12 cellular contexts compared by ENCODE assay signal in the genomic region with DNA sequence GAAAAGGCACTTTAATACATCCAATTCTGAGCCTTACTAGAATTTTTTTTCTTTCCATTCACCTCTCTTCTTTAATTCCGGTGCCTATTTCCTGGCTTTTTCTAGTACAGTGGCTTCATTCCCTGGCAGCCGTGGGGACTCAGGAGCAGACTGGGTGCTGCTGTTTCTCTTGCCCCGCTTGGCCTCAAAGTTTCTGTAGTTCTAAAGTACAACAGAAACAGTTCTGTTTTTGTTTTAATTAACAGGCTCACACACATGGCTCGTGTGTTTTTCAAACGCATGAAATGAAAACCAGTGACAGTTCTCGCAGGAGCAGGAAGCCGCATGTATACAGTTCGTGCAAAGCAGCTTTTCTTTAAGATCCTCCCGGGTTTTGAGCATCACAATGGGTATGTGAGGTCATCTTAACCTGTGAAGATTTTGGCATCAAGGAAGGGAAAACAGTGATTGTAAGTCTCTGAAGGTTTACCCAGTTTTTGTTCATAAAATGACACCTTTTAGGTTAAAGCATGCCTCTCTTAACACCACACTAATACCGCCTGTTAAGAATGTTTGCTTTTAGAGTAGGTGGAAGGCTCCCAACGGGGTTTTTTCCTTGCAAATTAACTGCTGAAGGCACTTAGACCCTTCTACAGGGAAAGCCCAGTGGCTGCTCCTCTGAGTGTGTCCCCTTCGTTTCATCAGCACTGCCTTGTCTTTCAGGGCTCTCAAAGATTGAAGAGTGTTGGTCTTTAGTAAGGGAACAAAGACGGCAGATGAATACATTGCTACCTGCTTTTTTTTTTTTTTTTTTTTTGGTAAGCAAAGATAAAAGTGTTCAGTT. TPM values are rescaled to one million over a fixed set of nuclear protein-coding genes. Genes with fewer than 3 reads are reported as not detected.
DNase-seq lines count a peak whose midpoint lies in the region; ATAC-seq, FAIRE-seq and TF ChIP-seq lines count a peak whose summit lies in the region.
"Had no signal": no experiment of that assay in that cellular context is flagged by ENCODE, and none has a peak within 500 bp of the region (broad histone marks: within the 10 kb centered on the region; RNA-seq: fewer than 3 reads in every experiment).

No MANE protein-coding gene starts in this region.

- H3K27me3 Mint-ChIP-seq in H9 (ENCODE audit: low read depth) = no peaks in the 10 kb centered on the region; the same call in 1 of the 2 replicates
- H3K27me3 Mint-ChIP-seq in activated T-cell treated with anti-CD3 and anti-CD28 coated beads, Interleukin-2, amount 50 U/mL, for 72 hours (ENCODE audit: low read depth) = peaks cover 28% of the 10 kb centered on the region

- H2BK20ac ChIP-seq in H9 (ENCODE audit: low read depth, low read length, poor library complexity, severe bottlenecking) = no peak overlapping the region

- H3K27ac ChIP-seq in A549 (peak overlapping the region; percentile 70 to 86), H9 (ENCODE audit: insufficient read length, low read depth, low read length) (peak overlapping the region; percentile 17), muscle layer of duodenum (ENCODE audit: low read length) (peak overlapping the region; percentile 67)

- H4K8ac ChIP-seq in H9 (replicated peaks; ENCODE audit: insufficient read length, low read depth, low read length) = no peak overlapping the region

- no peak for TF ChIP-seq EP300 in A549 (IDR thresholded peaks at IDR 0.05)

- H3K9me3 ChIP-seq in A549 (no peaks in the 10 kb centered on the region), H9 (ENCODE audit: control insufficient read depth, low read depth, low read length) (no peaks in the 10 kb centered on the region), muscle layer of duodenum (ENCODE audit: control insufficient read depth in 1 of 2, low read length in 2 of 2) (no peaks in the 10 kb centered on the region)

- no peak overlapping the region for H2BK12ac ChIP-seq in H9 (ENCODE audit: insufficient read length, low read depth, low read length)

- H3K4me1 ChIP-seq in A549 (peaks cover 46% of the 10 kb centered on the region), H9 (ENCODE audit: insufficient read depth, low read length) (peaks cover 3% of the 10 kb centered on the region), muscle layer of duodenum (ENCODE audit: control insufficient read depth in 1 of 2, insufficient read depth in 2 of 2, low read length in 2 of 2) (peaks cover 0 to 10% of the 10 kb centered on the region in 2 donors)

- no peaks in the 10 kb centered on the region for H4K20me1 ChIP-seq in H9 (ENCODE audit: control insufficient read depth, insufficient read depth, insufficient read length)

- no peak overlapping the region for H4K5ac ChIP-seq in H9 (ENCODE audit: insufficient read length, low read depth, low read length)

- H3K36me3 Mint-ChIP-seq in H9 (ENCODE audit: insufficient read depth in 1 of 3, low read depth in 3 of 3) = peaks cover 10 to 21% (median 18%) of the 10 kb centered on the region in 3 experiments; a peak in 6 of 7 replicates
- no peaks in the 10 kb centered on the region for H3K36me3 Mint-ChIP-seq in activated T-cell treated with anti-CD3 and anti-CD28 coated beads, Interleukin-2, amount 50 U/mL, for 72 hours (ENCODE audit: insufficient read depth in 2 of 2)

- H3K4me1 Mint-ChIP-seq in H9 = peaks cover 24 to 33% of the 10 kb centered on the region in 2 experiments
- no peaks in the 10 kb centered on the region for H3K4me1 Mint-ChIP-seq in activated T-cell treated with anti-CD3 and anti-CD28 coated beads, Interleukin-2, amount 50 U/mL, for 72 hours (ENCODE audit: low read depth)

- no peak overlapping the region for H3K9ac ChIP-seq in H9 (ENCODE audit: extremely low read depth, insufficient read length, low read length)

- peak overlapping the region; percentile 79 to 92 (median 90) for H3K27ac Mint-ChIP-seq in H9
- no peak overlapping the region for H3K27ac Mint-ChIP-seq in activated T-cell treated with anti-CD3 and anti-CD28 coated beads, Interleukin-2, amount 50 U/mL, for 72 hours

- CTCF ChIA-PET in A549 (lab: Yijun Ruan, JAX) = no interaction called here

- H3K18ac ChIP-seq in H9 (ENCODE audit: insufficient read length, low read depth, low read length) = no peak overlapping the region

- H3K4me3 ChIP-seq in A549 (no peak overlapping the region), astrocyte of the spinal cord (ENCODE audit: low read depth, low read length) (peak overlapping the region; percentile 0), muscle layer of duodenum (ENCODE audit: low read depth in 1 of 2, low read length in 2 of 2) (peak overlapping the region; percentile 21 to 50)

- no peaks in the 10 kb centered on the region for H3K79me1 ChIP-seq in H9 (ENCODE audit: insufficient read depth, low read depth, low read length, poor library complexity, severe bottlenecking)

- H2BK120ac ChIP-seq in H9 (ENCODE audit: low read depth, low read length, poor library complexity, severe bottlenecking) = no peak overlapping the region

- in situ Hi-C loops in astrocyte of the spinal cord (cut with HindIII; ENCODE audit: low sequenced_read_pairs) = no loop called here

- no peak overlapping the region for H3T11ph ChIP-seq in H9 (ENCODE audit: low read length)

- peak in 1 of 2 experiments; percentile 13; a peak in 3 of 6 replicates for ATAC-seq in A549
- ATAC-seq in activated T-cell treated with anti-CD3 and anti-CD28 coated beads, Interleukin-2, amount 50 U/mL, for 72 hours (replicated peaks in 1 of 2) = no peak
- ATAC-seq: esophagus mucosa had no signal

- POLR2A ChIA-PET in A549 (lab: Yijun Ruan, JAX) = no interaction called here

- FAIRE-seq in A549 (lab: Jason Lieb, UNC) = no peak

- no peak overlapping the region for H2AFZ ChIP-seq in H9 (ENCODE audit: low read length)

- no peak for TF ChIP-seq POLR2A in A549 (IDR thresholded peaks at IDR 0.05; ENCODE audit: low read length)

- H3K27me3 ChIP-seq in H9 (ENCODE audit: insufficient read depth, low read length) (no peaks in the 10 kb centered on the region), muscle layer of duodenum (ENCODE audit: low read depth, low read length) (no peaks in the 10 kb centered on the region)

- no peak overlapping the region for H3K4ac ChIP-seq in H9 (ENCODE audit: low read depth, low read length)

- H3K4me2 ChIP-seq in A549 (peak overlapping the region; percentile 56), H9 (ENCODE audit: insufficient read depth, insufficient read length, low read length) (peak overlapping the region; percentile 72)

- no peak overlapping the region for H2AK5ac ChIP-seq in H9 (ENCODE audit: insufficient read length, low read length)

- no peak for TF ChIP-seq RAD21 in A549 (conservative IDR thresholded peaks at IDR 0.05 in 1 of 2, IDR thresholded peaks at IDR 0.05 in 1 of 2)

- no peak overlapping the region for H3K14ac ChIP-seq in H9 (ENCODE audit: insufficient read depth, low read length)

- WGBS in A549 (ENCODE audit: missing lambda C conversion rate) = 61% methylated on average over 13 of the region's 13 CpGs
- WGBS in H9 (ENCODE audit: extremely low coverage, insufficient read length, low lambda C conversion rate) = no CpG with 5 or more reads among the region's 13 CpGs

- no peak for TF ChIP-seq CTCF in A549 (IDR thresholded peaks at IDR 0.05)
- no peak for TF ChIP-seq CTCF in H9 (conservative IDR thresholded peaks at IDR 0.05)
- no peak for TF ChIP-seq CTCF in astrocyte of the spinal cord (IDR thresholded peaks at IDR 0.05; ENCODE audit: low read depth, low read length)

- H3K9me3 Mint-ChIP-seq in H9 = no peaks in the 10 kb centered on the region
- no peaks in the 10 kb centered on the region for H3K9me3 Mint-ChIP-seq in activated T-cell treated with anti-CD3 and anti-CD28 coated beads, Interleukin-2, amount 50 U/mL, for 72 hours

- no peaks in the 10 kb centered on the region for H3K36me3 ChIP-seq in muscle layer of duodenum (ENCODE audit: control insufficient read depth in 1 of 2, insufficient read depth in 2 of 2, low read length in 2 of 2)

- no peak overlapping the region for H4K91ac ChIP-seq in H9 (ENCODE audit: insufficient read length, low read depth, low read length)

- peaks cover 8% of the 10 kb centered on the region for H3K23me2 ChIP-seq in H9 (ENCODE audit: insufficient read length, low read depth, low read length, poor library complexity, severe bottlenecking)

- H3K4me3 Mint-ChIP-seq in H9 = no peak overlapping the region; a peak in 2 of 5 replicates
- H3K4me3 Mint-ChIP-seq in activated T-cell treated with anti-CD3 and anti-CD28 coated beads, Interleukin-2, amount 50 U/mL, for 72 hours = no peak overlapping the region

- DNase-seq in A549 (ENCODE audit: low read depth in 1 of 2, low spot score in 1 of 2) (no peak), H9 (no peak), astrocyte of the spinal cord (ENCODE audit: low read depth, low spot score) (peak; percentile 40), SW 1271 (lab: John Stamatoyannopoulos, UW) (no peak), DMS153 (lab: John Stamatoyannopoulos, UW) (no peak), activated gamma-delta T cell (lab: John Stamatoyannopoulos, UW) (no peak)
- DNase-seq in activated T-cell treated with anti-CD3 and anti-CD28 coated beads, Interleukin-2, amount 50 U/mL, for 72 hours = no peak
- DNase-seq: NCI-H1092; SHP77 treated with DMSO at 0.1 percent for 48 hours; stimulated activated naive CD4-positive, alpha-beta T cell had no signal

- H3K79me2 ChIP-seq in H9 (ENCODE audit: insufficient read depth, low read length) = peaks cover 32% of the 10 kb centered on the region; the same call in 1 of the 2 replicates

- H2BK15ac ChIP-seq in H9 (ENCODE audit: low read depth, low read length) = no peak overlapping the region

- no peak overlapping the region for H2BK5ac ChIP-seq in H9 (ENCODE audit: insufficient read length, low read length)

- no peak overlapping the region for H3K56ac ChIP-seq in H9 (ENCODE audit: insufficient read length, low read depth, low read length)

- H3K23ac ChIP-seq in H9 (ENCODE audit: insufficient read length, low read depth, low read length) = no peak overlapping the region

RNA-seq across cellular contexts. Expression of gene FZD7, which starts 5.8 kb away (rescaled TPM):
- polyA plus RNA-seq in A549 (2011; rRNA removed) (5.3 and 5.5 TPM in 2 replicates), A549 (2017; fragmentation: RNase III; extraction: RNeasy Plus Mini Kit Qiagen cat#74134 plus additional on column Dnase treatment) (4.9 to 7.1 TPM (median 6.7 TPM) in 3 replicates)
- 3.4 and 5.3 TPM in 2 replicates for polyA plus RNA-seq in A549 (2012; cell fraction: cytosol; rRNA removed)
- 6.6 and 8.9 TPM in 2 replicates for polyA plus RNA-seq in A549 (2012; cell fraction: nucleus; rRNA removed)
- 5.6 and 6.8 TPM in 2 replicates for polyA minus RNA-seq in A549 (2011; rRNA and poly(A)+ RNA removed)
- 302 and 309 TPM in 2 replicates for total RNA-seq in H9 (2021)
- total RNA-seq in activated T-cell treated with anti-CD3 and anti-CD28 coated beads, Interleukin-2, amount 50 U/mL, for 72 hours = 1 to 10 TPM; 1.1 to 1.4 TPM

RNA-seq across cellular contexts. Expression of gene KIAA2012, which starts 33.6 kb away (rescaled TPM):
- polyA plus RNA-seq in A549 (2011; rRNA removed) (0.01 and 0.03 TPM in 2 replicates), A549 (2017; fragmentation: RNase III; extraction: RNeasy Plus Mini Kit Qiagen cat#74134 plus additional on column Dnase treatment) (0.03 to 0.05 TPM (median 0.04 TPM) in 3 replicates)
- 0.01 TPM in 1 of 2 replicates, not detected in the other for polyA plus RNA-seq in A549 (2012; cell fraction: cytosol; rRNA removed)
- 0.01 TPM in 1 of 2 replicates, not detected in the other for polyA plus RNA-seq in A549 (2012; cell fraction: nucleus; rRNA removed)
- polyA minus RNA-seq in A549 (2011; rRNA and poly(A)+ RNA removed) = not detected in 2 replicates
- total RNA-seq in H9 (2021) = not detected in 2 replicates
- not detected for total RNA-seq in activated T-cell treated with anti-CD3 and anti-CD28 coated beads, Interleukin-2, amount 50 U/mL, for 72 hours
- total RNA-seq: esophagus mucosa had no signal

Comparison
In these comparisons a context has a peak if more than half of its experiments do, and no peak if none do; other contexts are left out.
1. H3K27ac ChIP-seq: peak in every context shown above with its lines; median percentile 78 in A549; 67 in muscle layer of duodenum; 17 in H9.
2. RNA of gene FZD7, which starts 5.8 kb away (total RNA-seq): 302 to 309 TPM in H9; 1.1 to 1.4 TPM in activated T-cell treated with anti-CD3 and anti-CD28 coated beads, Interleukin-2, amount 50 U/mL, for 72 hours; every median in the first group is over 100 times any median in the second.